Comparison of ENCODE assay signal across 20 cellular contexts in the genomic region with DNA sequence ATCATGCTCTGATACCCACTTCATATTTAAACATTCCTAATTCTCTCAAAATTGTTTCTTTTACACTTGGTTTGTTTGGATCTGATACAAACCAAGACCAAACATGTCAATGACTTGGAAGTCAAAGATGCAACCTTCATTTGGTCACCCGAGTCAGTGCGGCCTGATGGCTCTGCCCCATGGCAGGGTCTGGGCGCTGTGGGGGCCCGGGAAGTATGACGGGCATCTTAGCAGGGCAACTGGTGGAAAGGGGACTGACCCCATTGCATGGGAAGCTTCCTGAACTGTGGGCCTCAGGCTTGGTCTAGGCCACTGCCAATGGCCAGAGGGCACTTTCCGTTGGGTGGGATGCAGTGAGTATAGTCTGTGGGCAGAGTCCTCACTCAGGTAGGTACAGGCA.
"Had no signal": no experiment of that assay in that cellular context is flagged by ENCODE, and none has a peak within 500 bp of the region (broad histone marks: within the 10 kb centered on the region; RNA-seq: fewer than 3 reads in every experiment).

No MANE protein-coding gene starts in this region.

- H3K36me3 ChIP-seq: colonic mucosa had no signal

- H3K4me1 ChIP-seq: left lung had no signal

- H3K79me2 ChIP-seq: hepatocyte had no signal

- H2AFZ ChIP-seq: hepatocyte had no signal

- H3K27ac ChIP-seq: colonic mucosa, esophagus muscularis mucosa, foreskin keratinocyte, gastroesophageal sphincter, heart left ventricle, hepatocyte, left lung, lower lobe of right lung had no signal

- H3K9me3 ChIP-seq: colonic mucosa, esophagus muscularis mucosa, gastroesophageal sphincter, heart left ventricle, left lung, lower lobe of right lung, mucosa of descending colon had no signal

- ATAC-seq: gastroesophageal sphincter, heart left ventricle, left lung, left ventricle myocardium superior, lower lobe of right lung, mucosa of descending colon had no signal

- DNase-seq: colonic mucosa; dermis blood vessel endothelial cell; dorsolateral prefrontal cortex; effector CD4-positive, alpha-beta T cell; effector memory CD4-positive, alpha-beta T cell; foreskin keratinocyte; immature natural killer cell; islet precursor cell; left cardiac atrium; left ventricle myocardium superior; lower lobe of right lung; mesenchymal stem cell had no signal

- H3K27me3 ChIP-seq: colonic mucosa, dorsolateral prefrontal cortex, esophagus muscularis mucosa, foreskin keratinocyte, gastroesophageal sphincter, heart left ventricle, hepatocyte, left lung had no signal

- H3K4me2 ChIP-seq: hepatocyte had no signal

- FAIRE-seq: endothelial cell of umbilical vein, frontal cortex had no signal

- H3K4me3 ChIP-seq: colonic mucosa, dorsolateral prefrontal cortex, esophagus muscularis mucosa, gastroesophageal sphincter, heart left ventricle, hepatocyte, left lung, lower lobe of right lung, mucosa of descending colon had no signal
